ENCODE assay signal across 8 cellular contexts in the genomic region with DNA sequence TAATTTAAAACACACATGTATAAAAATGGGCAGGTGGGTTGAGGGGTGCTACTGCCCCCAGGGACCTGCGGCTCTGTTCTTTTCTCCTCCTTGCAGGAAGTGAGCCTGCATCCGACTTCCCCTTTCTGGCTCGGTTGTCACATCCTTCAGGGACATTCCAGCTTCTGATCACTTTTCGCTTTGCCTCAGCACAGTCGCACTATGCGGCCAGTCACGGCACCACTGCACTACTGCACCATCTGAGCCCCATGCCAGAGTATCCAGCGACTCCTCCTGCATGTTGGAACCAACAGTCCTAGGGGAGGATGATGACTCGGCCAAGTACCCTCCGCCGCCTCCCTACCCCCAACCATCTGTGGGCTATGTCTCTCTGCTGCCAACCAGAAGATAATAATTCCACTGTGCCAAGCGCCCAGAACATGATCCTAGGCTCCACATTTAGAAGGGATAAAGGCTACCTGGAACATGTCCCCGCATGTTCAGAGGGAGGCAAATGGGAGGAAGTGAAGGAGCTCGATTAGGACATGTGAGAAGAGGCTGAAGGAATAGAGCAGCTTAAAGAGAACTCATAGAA. TPM values are rescaled to one million over a fixed set of nuclear protein-coding genes. Genes with fewer than 3 reads are reported as not detected.
DNase-seq lines count a peak whose midpoint lies in the region; ATAC-seq and TF ChIP-seq lines count a peak whose summit lies in the region.

No MANE protein-coding gene starts in this region.

- H3K27ac Mint-ChIP-seq in activated CD8-positive, alpha-beta memory T cell treated with anti-CD3 and anti-CD28 coated beads, Interleukin-2, amount 10 ng/mL, durations not matched to agents 7 days and 5 days, result peak overlapping the region; percentile 71
- peak overlapping the region; percentile 68 for H3K27ac Mint-ChIP-seq in nephron progenitor cell
- no peak overlapping the region for H3K27ac Mint-ChIP-seq in endodermal cell

- H3K27ac ChIP-seq in endodermal cell (ENCODE audit: low read depth, low read length), result no peak overlapping the region

- no peaks in the 10 kb centered on the region for H3K27me3 Mint-ChIP-seq in activated CD8-positive, alpha-beta memory T cell treated with anti-CD3 and anti-CD28 coated beads, Interleukin-2, amount 10 ng/mL, durations not matched to agents 7 days and 5 days
- peaks cover under 1% of the 10 kb centered on the region for H3K27me3 Mint-ChIP-seq in nephron progenitor cell (ENCODE audit: low read depth, poor library complexity)
- H3K27me3 Mint-ChIP-seq in endodermal cell (ENCODE audit: insufficient read depth), result peaks cover 19% of the 10 kb centered on the region

- H3K27me3 ChIP-seq in endodermal cell (ENCODE audit: control insufficient read depth, insufficient read depth, low read length, poor library complexity, severe bottlenecking), result no peaks in the 10 kb centered on the region

- peaks cover 66% of the 10 kb centered on the region for H3K36me3 ChIP-seq in endodermal cell (ENCODE audit: control insufficient read depth, insufficient read depth, low read length)

- H3K4me1 Mint-ChIP-seq in activated CD8-positive, alpha-beta memory T cell treated with anti-CD3 and anti-CD28 coated beads, Interleukin-2, amount 10 ng/mL, durations not matched to agents 7 days and 5 days, result peaks cover 80% of the 10 kb centered on the region
- H3K4me1 Mint-ChIP-seq in nephron progenitor cell (peaks cover 51% of the 10 kb centered on the region), endodermal cell (peaks cover 60% of the 10 kb centered on the region)

- ATAC-seq in activated CD8-positive, alpha-beta memory T cell treated with anti-CD3 and anti-CD28 coated beads, Interleukin-2, amount 10 ng/mL, durations not matched to agents 7 days and 5 days, result no peak
- peak; percentile 49 for ATAC-seq in HG02759 (IDR thresholded peaks at IDR 0.05; ENCODE audit: unreplicated experiment)

- DNase-seq in activated CD8-positive, alpha-beta memory T cell treated with anti-CD3 and anti-CD28 coated beads, Interleukin-2, amount 10 ng/mL, durations not matched to agents 7 days and 5 days, result no peak
- no peak for DNase-seq in activated CD8-positive, alpha-beta memory T cell treated with anti-CD3 and anti-CD28 coated beads, Interleukin-2, amount 50 U/mL, for 48 hours
- DNase-seq in NCI-H2196 treated with DMSO at 0.1 percent for 48 hours (lab: John Stamatoyannopoulos, UW; ENCODE audit: unreplicated experiment), result peak; percentile 17
- peak; percentile 68 for DNase-seq in dermis blood vessel endothelial cell
- DNase-seq in nephron progenitor cell, result no peak
- DNase-seq in AG08396 (ENCODE audit: low spot score), result no peak
- DNase-seq in endodermal cell, result no peak

- CTCF ChIA-PET in activated CD8-positive, alpha-beta memory T cell treated with anti-CD3 and anti-CD28 coated beads, Interleukin-2, amount 10 ng/mL, durations not matched to agents 7 days and 5 days (lab: Charles Lee), result interaction anchor here (1.1 to 1.6 kb wide), 2 partner anchors 8 to 198 kb away, joined by 4 read pairs; no protein-coding TSS in a partner anchor

- H3K9me3 ChIP-seq in endodermal cell (ENCODE audit: control insufficient read depth, low read length), result no peaks in the 10 kb centered on the region

- peaks cover 45% of the 10 kb centered on the region for H3K4me1 ChIP-seq in endodermal cell (ENCODE audit: control insufficient read depth, insufficient read depth, low read length)

- no peak for TF ChIP-seq CTCF in nephron progenitor cell (IDR thresholded peaks at IDR 0.05)
- TF ChIP-seq CTCF in endodermal cell (conservative IDR thresholded peaks at IDR 0.05), result no peak

- no peak overlapping the region for H3K9ac ChIP-seq in endodermal cell (ENCODE audit: extremely low read depth, low read length, poor library complexity, severe bottlenecking)

- no peak overlapping the region for H3K4me3 ChIP-seq in endodermal cell (ENCODE audit: low read length)

- H3K36me3 Mint-ChIP-seq in activated CD8-positive, alpha-beta memory T cell treated with anti-CD3 and anti-CD28 coated beads, Interleukin-2, amount 10 ng/mL, durations not matched to agents 7 days and 5 days, result peaks cover 24% of the 10 kb centered on the region
- H3K36me3 Mint-ChIP-seq in nephron progenitor cell (ENCODE audit: low read depth) (peaks cover 16% of the 10 kb centered on the region), endodermal cell (ENCODE audit: low read depth) (peaks cover 16% of the 10 kb centered on the region)

- 91 to 93% methylated on average over 12 to 14 of the region's 14 CpGs for WGBS in endodermal cell (ENCODE audit: insufficient coverage in 1 of 2, insufficient read length in 1 of 2), 2 experiments

- H3K9me3 Mint-ChIP-seq in activated CD8-positive, alpha-beta memory T cell treated with anti-CD3 and anti-CD28 coated beads, Interleukin-2, amount 10 ng/mL, durations not matched to agents 7 days and 5 days (ENCODE audit: low read depth), result no peaks in the 10 kb centered on the region
- H3K9me3 Mint-ChIP-seq in nephron progenitor cell (no peaks in the 10 kb centered on the region), endodermal cell (no peaks in the 10 kb centered on the region)

- peak overlapping the region; percentile 3 for H3K4me3 Mint-ChIP-seq in activated CD8-positive, alpha-beta memory T cell treated with anti-CD3 and anti-CD28 coated beads, Interleukin-2, amount 10 ng/mL, durations not matched to agents 7 days and 5 days
- H3K4me3 Mint-ChIP-seq in nephron progenitor cell (no peak overlapping the region), endodermal cell (no peak overlapping the region)

RNA-seq across cellular contexts. Expression of a gene that starts 17.6 kb away (rescaled TPM):
- 10 to 100 TPM; 27.6 to 32.5 TPM for total RNA-seq in activated CD8-positive, alpha-beta memory T cell treated with anti-CD3 and anti-CD28 coated beads, Interleukin-2, amount 10 ng/mL, durations not matched to agents 7 days and 5 days
- total RNA-seq in dermis blood vessel endothelial cell (21.3 and 29.1 TPM in 2 replicates), endodermal cell (10 to 100 TPM; 26.4 to 30.2 TPM)
- 23.5 TPM for polyA plus RNA-seq in endodermal cell (2013, experiment 1 of 2)
- 26.2 TPM for polyA plus RNA-seq in endodermal cell (2013, experiment 2 of 2)

Comparison
In these comparisons a context has a peak if more than half of its experiments do, and no peak if none do; other contexts are left out.
1. DNase-seq: peak in NCI-H2196 treated with DMSO at 0.1 percent for 48 hours (single experiment) and dermis blood vessel endothelial cell (single experiment); none in activated CD8-positive, alpha-beta memory T cell treated with anti-CD3 and anti-CD28 coated beads, Interleukin-2, amount 10 ng/mL, durations not matched to agents 7 days and 5 days (single experiment), activated CD8-positive, alpha-beta memory T cell treated with anti-CD3 and anti-CD28 coated beads, Interleukin-2, amount 50 U/mL, for 48 hours (single experiment), nephron progenitor cell (single experiment), AG08396 (single experiment) and endodermal cell (single experiment).